In genomic region chr14:72448212-72448611, GRCh38 we compare ENCODE assay signal across 24 cellular contexts.
DNase-seq lines count a peak whose midpoint lies in the region; ATAC-seq and TF ChIP-seq lines count a peak whose summit lies in the region.
"Had no signal": no experiment of that assay in that cellular context is flagged by ENCODE, and none has a peak within 500 bp of the region (broad histone marks: within the 10 kb centered on the region; RNA-seq: fewer than 3 reads in every experiment).

No MANE protein-coding gene starts in this region.

- TF ChIP-seq CTCF in DOHH2 (IDR thresholded peaks at IDR 0.05; ENCODE audit: low read depth, low read length, poor library complexity, severe bottlenecking) (peak; percentile 31), GM23338 (conservative IDR thresholded peaks at IDR 0.05; ENCODE audit: low read depth in 2 of 2) (peak; percentile 9 to 39; a peak in 2 of 4 replicates), VCaP (conservative IDR thresholded peaks at IDR 0.05) (0 out of 2 replicates have a peak, but pooled peaks have one; percentile 8), neural progenitor cell (IDR thresholded peaks at IDR 0.05) (no peak)

- H3K27ac ChIP-seq in DOHH2 (ENCODE audit: low read depth, low read length) (no peak overlapping the region), GM23338 (ENCODE audit: low read depth) (no peak overlapping the region), VCaP (no peak overlapping the region), neural progenitor cell (no peak overlapping the region)
- H3K27ac ChIP-seq: KMS-11, SJCRH30 had no signal

- no peak overlapping the region for H3K4me3 ChIP-seq in DOHH2 (ENCODE audit: low read length)
- H3K4me3 ChIP-seq in GM23338: no peak overlapping the region
- H3K4me3 ChIP-seq in neural progenitor cell: no peak overlapping the region
- H3K4me3 ChIP-seq: HAP-1, SJCRH30 had no signal

- H2AFZ ChIP-seq in GM23338 (no peak overlapping the region), neural progenitor cell (replicated peaks) (no peak overlapping the region)

- H3K9ac ChIP-seq in neural progenitor cell: no peak overlapping the region
- H3K9ac ChIP-seq: KMS-11 had no signal

- TF ChIP-seq POLR2A in GM18505 (IDR thresholded peaks at IDR 0.05; ENCODE audit: borderline replicate concordance, extremely low read depth, insufficient read depth, insufficient read length): no peak

- H4K20me1 ChIP-seq in DOHH2 (ENCODE audit: control insufficient read depth, insufficient read depth, low read depth, low read length): no peaks in the 10 kb centered on the region
- no peaks in the 10 kb centered on the region for H4K20me1 ChIP-seq in GM23338 (replicated peaks; ENCODE audit: insufficient read depth)
- H4K20me1 ChIP-seq in neural progenitor cell (ENCODE audit: low read depth): no peaks in the 10 kb centered on the region

- no peaks in the 10 kb centered on the region for H3K36me3 ChIP-seq in DOHH2 (ENCODE audit: control insufficient read depth, low read length)
- H3K36me3 ChIP-seq in GM23338 (ENCODE audit: insufficient read depth): no peaks in the 10 kb centered on the region
- H3K36me3 ChIP-seq in neural progenitor cell: no peaks in the 10 kb centered on the region
- H3K36me3 ChIP-seq: HAP-1, SJCRH30 had no signal

- H3K4me2 ChIP-seq in DOHH2 (ENCODE audit: low read length) (no peak overlapping the region), GM23338 (no peak overlapping the region), neural progenitor cell (no peak overlapping the region)
- H3K4me2 ChIP-seq: KMS-11 had no signal

- H3K4me3 Mint-ChIP-seq in GM23338 (no peak overlapping the region), neural progenitor cell (no peak overlapping the region)
- H3K4me3 Mint-ChIP-seq: B cell, CD14-positive monocyte, IgD-negative memory B cell had no signal

- H3K36me3 Mint-ChIP-seq in GM23338 (ENCODE audit: low read depth) (no peaks in the 10 kb centered on the region), neural progenitor cell (no peaks in the 10 kb centered on the region)
- H3K36me3 Mint-ChIP-seq: CD14-positive monocyte, IgD-negative memory B cell had no signal

- no peaks in the 10 kb centered on the region for H3K27me3 ChIP-seq in DOHH2 (ENCODE audit: control insufficient read depth, low read length)
- H3K27me3 ChIP-seq in GM23338 (ENCODE audit: insufficient read depth): no peaks in the 10 kb centered on the region
- no peaks in the 10 kb centered on the region for H3K27me3 ChIP-seq in neural progenitor cell
- H3K27me3 ChIP-seq: SJCRH30 had no signal

- H3F3A ChIP-seq in DOHH2 (ENCODE audit: control insufficient read depth, insufficient read depth) (no peaks in the 10 kb centered on the region), GM23338 (replicated peaks; ENCODE audit: low read depth) (no peaks in the 10 kb centered on the region), neural progenitor cell (ENCODE audit: low read depth) (peaks cover 7% of the 10 kb centered on the region)

- no peaks in the 10 kb centered on the region for H3K79me2 ChIP-seq in DOHH2 (ENCODE audit: control insufficient read depth, low read length)
- H3K79me2 ChIP-seq in GM23338 (replicated peaks; ENCODE audit: insufficient read depth): no peaks in the 10 kb centered on the region
- H3K79me2 ChIP-seq in neural progenitor cell (ENCODE audit: low read depth): no peaks in the 10 kb centered on the region

- H3K4me1 Mint-ChIP-seq in GM23338 (peaks cover 12% of the 10 kb centered on the region), neural progenitor cell (peaks cover 52% of the 10 kb centered on the region)

- H3K27ac Mint-ChIP-seq in GM23338 (no peak overlapping the region), neural progenitor cell (peak overlapping the region; percentile 81)
- H3K27ac Mint-ChIP-seq: B cell, CD14-positive monocyte had no signal

- H3K9me2 ChIP-seq in DOHH2 (replicated peaks; ENCODE audit: control insufficient read depth, low read length) (no peaks in the 10 kb centered on the region), GM23338 (ENCODE audit: insufficient read depth) (no peaks in the 10 kb centered on the region)

- ATAC-seq in GM23338: no peak
- no peak for ATAC-seq in GM18867 (IDR thresholded peaks at IDR 0.05; ENCODE audit: unreplicated experiment)
- ATAC-seq in GM18505 (IDR thresholded peaks at IDR 0.05; ENCODE audit: unreplicated experiment): no peak
- ATAC-seq: SK-N-SH treated with all-trans-retinoic acid at 6 μM for 48 hours had no signal

- no peaks in the 10 kb centered on the region for H3K27me3 Mint-ChIP-seq in GM23338 (ENCODE audit: insufficient read depth, low read depth, poor library complexity)
- H3K27me3 Mint-ChIP-seq in neural progenitor cell (ENCODE audit: insufficient read depth, low read depth): peaks cover 6% of the 10 kb centered on the region
- H3K27me3 Mint-ChIP-seq: B cell had no signal

- H3K4me1 ChIP-seq in DOHH2 (ENCODE audit: control insufficient read depth, low read length) (peaks cover 17% of the 10 kb centered on the region), GM23338 (ENCODE audit: insufficient read depth) (peaks cover 5% of the 10 kb centered on the region; the same call in 1 of the 2 replicates), neural progenitor cell (peaks cover 14% of the 10 kb centered on the region)

- H3K9me3 Mint-ChIP-seq in GM23338 (no peaks in the 10 kb centered on the region; the same call in 2 of the 3 replicates), neural progenitor cell (peaks cover 2% of the 10 kb centered on the region)
- H3K9me3 Mint-ChIP-seq: CD14-positive monocyte, IgD-negative memory B cell had no signal

- no peak for DNase-seq in GM23338 (ENCODE audit: low spot score)
- DNase-seq in neural progenitor cell (ENCODE audit: low spot score): no peak
- DNase-seq in NCI-H128 (lab: John Stamatoyannopoulos, UW; ENCODE audit: unreplicated experiment): no peak
- DNase-seq: Calu3, DND-41, GOT3, NCI-H1048, NCI-H1417 treated with DMSO at 0.1 percent for 48 hours, NCI-H187, NCI-H2081 treated with DMSO at 0.1 percent for 48 hours, NCI-H2171, NCI-H345, NCI-H510A treated with DMSO at 0.1 percent for 48 hours, SJCRH30 had no signal

- H3K9me3 ChIP-seq in DOHH2 (ENCODE audit: control insufficient read depth, insufficient read depth, low read length) (no peaks in the 10 kb centered on the region), neural progenitor cell (ENCODE audit: low read depth) (no peaks in the 10 kb centered on the region)
- H3K9me3 ChIP-seq: HAP-1, SJCRH30 had no signal

TF ChIP-seq in GM23338, 12 proteins besides CTCF, POLR2A, EP300 and RAD21 (continues in another document):
- TF ChIP-seq NANOG (IDR thresholded peaks at IDR 0.05; ENCODE audit: borderline replicate concordance): no peak
- no peak for TF ChIP-seq ZNF462 (CRISPR knock-in tag; IDR thresholded peaks at IDR 0.05)
- no peak for TF ChIP-seq STAT1 (IDR thresholded peaks at IDR 0.05; ENCODE audit: unreplicated experiment)
- no peak for TF ChIP-seq ZNF114 (CRISPR knock-in tag; IDR thresholded peaks at IDR 0.05)
